ENCODE assay signal across 10 cellular contexts in the genomic region with DNA sequence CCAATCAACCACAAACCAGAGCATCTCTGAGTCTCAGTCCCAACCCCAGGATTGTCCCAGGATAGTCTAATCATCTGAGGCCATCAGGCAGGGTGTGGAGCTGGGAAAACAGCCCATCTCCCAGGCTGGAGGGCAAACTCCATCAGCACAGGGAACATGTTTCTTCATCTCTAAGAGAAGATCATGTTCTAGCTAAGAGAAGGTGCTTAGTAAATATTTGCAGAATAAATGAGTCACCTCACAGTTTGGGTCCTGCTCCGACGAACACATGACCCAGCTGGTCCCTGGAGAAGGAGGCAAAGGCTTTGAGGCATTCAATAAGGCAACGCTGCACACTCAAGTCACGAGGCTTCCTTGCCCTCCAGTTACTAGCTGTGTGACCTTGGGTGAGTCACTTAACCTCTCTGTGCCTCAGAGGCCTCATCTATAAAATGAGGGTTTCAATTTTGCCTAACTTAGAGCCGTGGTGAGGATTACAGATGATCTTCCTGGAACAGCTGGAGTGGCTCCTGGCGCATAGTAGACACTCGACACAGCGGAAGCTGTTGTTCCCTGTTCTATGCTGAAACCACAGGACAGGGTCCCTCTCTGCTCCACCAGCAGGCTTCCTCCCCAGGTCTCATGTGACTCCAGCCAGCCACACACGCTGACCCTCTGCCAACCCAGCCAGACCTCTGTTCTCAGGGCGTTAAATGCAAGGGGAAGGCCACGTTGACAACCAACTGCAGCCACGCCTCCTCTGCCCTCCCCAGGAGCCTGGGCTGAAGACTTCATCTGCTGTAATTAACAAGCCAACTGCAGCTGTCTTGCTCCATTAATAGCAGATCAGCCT. TPM values are rescaled to one million over a fixed set of nuclear protein-coding genes. Genes with fewer than 3 reads are reported as not detected.
DNase-seq lines count a peak whose midpoint lies in the region; ATAC-seq and TF ChIP-seq lines count a peak whose summit lies in the region.
"Had no signal": no experiment of that assay in that cellular context is flagged by ENCODE, and none has a peak within 500 bp of the region (broad histone marks: within the 10 kb centered on the region; RNA-seq: fewer than 3 reads in every experiment).

No MANE protein-coding gene starts in this region.

- no peak for TF ChIP-seq CTCF in left lung (IDR thresholded peaks at IDR 0.05)

- H3K36me3 Mint-ChIP-seq in T-helper 2 cell treated with Interferon-gamma antibody and Interleukin-4, amounts not matched to agents 5 μg/mL and 100 μg/mL, for 36 hours (ENCODE audit: low read depth): no peaks in the 10 kb centered on the region
- H3K36me3 Mint-ChIP-seq: activated naive CD4-positive, alpha-beta T cell treated with anti-CD3 and anti-CD28 coated beads, Interleukin-2, amount 10 ng/mL, durations not matched to agents 7 days and 5 days had no signal

- H3K4me2 ChIP-seq in BLaER1: peak overlapping the region; percentile 52

- H3K9ac ChIP-seq in BLaER1: no peak overlapping the region

- H3K9me3 ChIP-seq in BLaER1 (no peaks in the 10 kb centered on the region), left lung (no peaks in the 10 kb centered on the region)

- no peak overlapping the region for H3K27ac ChIP-seq in BLaER1
- peak overlapping the region in 1 of 2 donors; percentile 34 for H3K27ac ChIP-seq in left lung

- H3K27me3 ChIP-seq in BLaER1 (no peaks in the 10 kb centered on the region), left lung (peaks cover 0 to 38% of the 10 kb centered on the region in 2 donors)

- H3K4me1 Mint-ChIP-seq in T-helper 2 cell treated with Interferon-gamma antibody and Interleukin-4, amounts not matched to agents 5 μg/mL and 100 μg/mL, for 36 hours (ENCODE audit: low read depth): peaks cover 2% of the 10 kb centered on the region

- DNase-seq in Kasumi-1 (lab: John Stamatoyannopoulos, UW): peak; percentile 98
- DNase-seq in SHP77 (lab: John Stamatoyannopoulos, UW): peak; percentile 84 to 92
- DNase-seq in left lung: peak; percentile 78 to 86
- DNase-seq in T-helper 2 cell treated with Interferon-gamma antibody and Interleukin-4, amounts not matched to agents 5 μg/mL and 100 μg/mL, for 36 hours (ENCODE audit: low spot score): no peak
- DNase-seq in occipital lobe (lab: John Stamatoyannopoulos, UW): no peak
- DNase-seq in stimulated activated CD4-positive, alpha-beta T cell treated with anti-CD3 and anti-CD28 coated beads, Interleukin-4, amount 100 ng/mL, for 24 hours: no peak
- DNase-seq: activated naive CD4-positive, alpha-beta T cell treated with anti-CD3 and anti-CD28 coated beads, Interleukin-2, amount 10 ng/mL, durations not matched to agents 7 days and 5 days; DND-41 had no signal

- no peak overlapping the region for H3K4me3 ChIP-seq in BLaER1
- H3K4me3 ChIP-seq in left lung: no peak overlapping the region

- H4K20me1 ChIP-seq in BLaER1: no peaks in the 10 kb centered on the region

- H3K36me3 ChIP-seq in BLaER1 (no peaks in the 10 kb centered on the region), left lung (no peaks in the 10 kb centered on the region)

- intact Hi-C loops in left lung (cut with DNase I): no loop called here

- H3K4me3 Mint-ChIP-seq in T-helper 2 cell treated with Interferon-gamma antibody and Interleukin-4, amounts not matched to agents 5 μg/mL and 100 μg/mL, for 36 hours: no peak overlapping the region
- H3K4me3 Mint-ChIP-seq: activated naive CD4-positive, alpha-beta T cell treated with anti-CD3 and anti-CD28 coated beads, Interleukin-2, amount 10 ng/mL, durations not matched to agents 7 days and 5 days had no signal

- H3K27ac Mint-ChIP-seq in T-helper 2 cell treated with Interferon-gamma antibody and Interleukin-4, amounts not matched to agents 5 μg/mL and 100 μg/mL, for 36 hours: no peak overlapping the region
- H3K27ac Mint-ChIP-seq: activated naive CD4-positive, alpha-beta T cell treated with anti-CD3 and anti-CD28 coated beads, Interleukin-2, amount 10 ng/mL, durations not matched to agents 7 days and 5 days had no signal

- peaks cover 31% of the 10 kb centered on the region for H3K4me1 ChIP-seq in BLaER1
- no peaks in the 10 kb centered on the region for H3K4me1 ChIP-seq in left lung

- no peaks in the 10 kb centered on the region for H3K9me3 Mint-ChIP-seq in T-helper 2 cell treated with Interferon-gamma antibody and Interleukin-4, amounts not matched to agents 5 μg/mL and 100 μg/mL, for 36 hours
- H3K9me3 Mint-ChIP-seq: activated naive CD4-positive, alpha-beta T cell treated with anti-CD3 and anti-CD28 coated beads, Interleukin-2, amount 10 ng/mL, durations not matched to agents 7 days and 5 days had no signal

- peaks cover 7% of the 10 kb centered on the region for H3K27me3 Mint-ChIP-seq in T-helper 2 cell treated with Interferon-gamma antibody and Interleukin-4, amounts not matched to agents 5 μg/mL and 100 μg/mL, for 36 hours (ENCODE audit: low read depth)

- peak; percentile 75 for ATAC-seq in left lung
- no peak for ATAC-seq in HG03520 (IDR thresholded peaks at IDR 0.05; ENCODE audit: unreplicated experiment)

RNA-seq across cellular contexts. Expression of a gene that starts 10.3 kb away (rescaled TPM):
- total RNA-seq in left lung: 100 to 1,000 TPM; 624 to 726 TPM
- total RNA-seq in occipital lobe: 4,341 TPM

RNA-seq across cellular contexts. Expression of a gene that starts 20.2 kb away (rescaled TPM):
- total RNA-seq in left lung: 1 to 10 TPM; 6.9 to 7.7 TPM
- 8.3 TPM for total RNA-seq in occipital lobe

Comparison
In these comparisons a context has a peak if more than half of its experiments do, and no peak if none do; other contexts are left out.
1. DNase-seq: peak in Kasumi-1 (2 of 2), SHP77 (2 of 2) and left lung (2 of 2); none in T-helper 2 cell treated with Interferon-gamma antibody and Interleukin-4, amounts not matched to agents 5 μg/mL and 100 μg/mL, for 36 hours (single experiment), occipital lobe (single experiment) and stimulated activated CD4-positive, alpha-beta T cell treated with anti-CD3 and anti-CD28 coated beads, Interleukin-4, amount 100 ng/mL, for 24 hours (single experiment).